In the genomic region with DNA sequence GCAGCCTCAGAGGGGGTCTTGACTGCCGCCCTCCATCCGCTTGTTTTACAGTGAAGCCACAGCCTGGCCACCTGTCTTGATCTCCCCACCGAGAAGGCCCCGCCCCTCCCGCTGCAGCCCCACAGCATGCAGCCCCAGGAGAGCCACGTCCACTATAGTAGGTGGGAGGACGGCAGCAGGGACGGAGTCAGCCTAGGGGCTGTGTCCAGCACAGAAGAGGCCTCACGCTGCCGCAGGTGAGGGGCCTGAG, we compare ENCODE assay signal across 20 cellular contexts. TPM values are rescaled to one million over a fixed set of nuclear protein-coding genes. Genes with fewer than 3 reads are reported as not detected.
DNase-seq lines count a peak whose midpoint lies in the region; ATAC-seq, FAIRE-seq and TF ChIP-seq lines count a peak whose summit lies in the region.
"Had no signal": no experiment of that assay in that cellular context is flagged by ENCODE, and none has a peak within 500 bp of the region (broad histone marks: within the 10 kb centered on the region; RNA-seq: fewer than 3 reads in every experiment).

No MANE protein-coding gene starts in this region.

- H3K27ac Mint-ChIP-seq in activated naive CD4-positive, alpha-beta T cell treated with anti-CD3 and anti-CD28 coated beads, Interleukin-2, amount 50 U/mL, for 72 hours = peak overlapping the region in 1 of 2 donors; percentile 35
- H3K27ac Mint-ChIP-seq: activated CD4-positive, alpha-beta memory T cell treated with anti-CD3 and anti-CD28 coated beads, Interleukin-2, amount 10 ng/mL, durations not matched to agents 7 days and 5 days; activated naive CD4-positive, alpha-beta T cell treated with anti-CD3 and anti-CD28 coated beads, Interleukin-2, amount 50 U/mL, for 24 hours; activated T-cell treated with anti-CD3 and anti-CD28 coated beads, Interleukin-2, amount 50 U/mL, for 24 hours; stimulated activated naive CD8-positive, alpha-beta T cell treated with anti-CD3 and anti-CD28 coated beads, Interleukin-15, Interleukin-2, amounts not matched to agents 100 ng/mL and 50 ng/mL, for 24 hours had no signal

- FAIRE-seq in RCC 7860 (lab: Jason Lieb, UNC) = no peak

- WGBS in hepatocyte (ENCODE audit: low lambda C conversion rate, missing lambda C conversion rate) = 68% methylated on average over 8 of the region's 10 CpGs

- H3K27me3 ChIP-seq in hepatocyte = no peaks in the 10 kb centered on the region
- H3K27me3 ChIP-seq: body of pancreas had no signal

- no peaks in the 10 kb centered on the region for H3K79me2 ChIP-seq in hepatocyte

- H3K27ac ChIP-seq in hepatocyte (no peak overlapping the region), temporal lobe (ENCODE audit: low read depth, low read length) (peak overlapping the region; percentile 36), RWPE1 (no peak overlapping the region)
- H3K27ac ChIP-seq: body of pancreas had no signal

- DNase-seq in cardiac septum (ENCODE audit: low spot score) (peak; percentile 75), left ventricle myocardium superior (no peak), RCC 7860 (ENCODE audit: low spot score) (peak; percentile 4), hepatocyte (ENCODE audit: low spot score) (no peak), RWPE1 (ENCODE audit: low spot score) (no peak), GM10266 (ENCODE audit: extremely low spot score) (no peak)
- DNase-seq in activated naive CD4-positive, alpha-beta T cell treated with anti-CD3 and anti-CD28 coated beads, Interleukin-2, amount 50 U/mL, for 72 hours (ENCODE audit: low spot score in 2 of 2) = no peak
- DNase-seq: activated CD4-positive, alpha-beta memory T cell treated with anti-CD3 and anti-CD28 coated beads, Interleukin-2, amount 10 ng/mL, durations not matched to agents 7 days and 5 days; activated T-cell treated with anti-CD3 and anti-CD28 coated beads, Interleukin-2, amount 50 U/mL, for 24 hours; CD8-positive, alpha-beta T cell; mammary epithelial cell; NCI-H2029 treated with DMSO at 0.1 percent for 48 hours had no signal

- ATAC-seq in left ventricle myocardium superior = no peak
- no peak for ATAC-seq in activated naive CD4-positive, alpha-beta T cell treated with anti-CD3 and anti-CD28 coated beads, Interleukin-2, amount 50 U/mL, for 72 hours
- ATAC-seq: body of pancreas had no signal

- H3K9me3 ChIP-seq in hepatocyte (ENCODE audit: low read depth) = no peaks in the 10 kb centered on the region
- H3K9me3 ChIP-seq: body of pancreas had no signal

- H3K36me3 Mint-ChIP-seq in activated naive CD4-positive, alpha-beta T cell treated with anti-CD3 and anti-CD28 coated beads, Interleukin-2, amount 50 U/mL, for 72 hours = peaks cover 2 to 4% of the 10 kb centered on the region in 2 donors

- H3K4me3 ChIP-seq in hepatocyte = no peak overlapping the region
- H3K4me3 ChIP-seq: body of pancreas had no signal

- POLR2A ChIA-PET in RWPE1 (lab: Yijun Ruan, JAX; ENCODE audit: low non-redundant PET) = no interaction called here

- peaks cover 41% of the 10 kb centered on the region for H3K4me1 ChIP-seq in hepatocyte (ENCODE audit: insufficient read depth)

- H3K9me2 ChIP-seq in hepatocyte (replicated peaks; ENCODE audit: insufficient read depth) = no peaks in the 10 kb centered on the region

- no peak overlapping the region for H2AFZ ChIP-seq in hepatocyte

- peak overlapping the region; percentile 98 for H3K4me2 ChIP-seq in hepatocyte

- no peak for TF ChIP-seq CTCF in hepatocyte (IDR thresholded peaks at IDR 0.05; ENCODE audit: poor library complexity)
- no peak for TF ChIP-seq CTCF in RWPE1 (conservative IDR thresholded peaks at IDR 0.05; ENCODE audit: low read depth)
- TF ChIP-seq CTCF in GM10266 (IDR thresholded peaks at IDR 0.05; ENCODE audit: control insufficient read depth, insufficient read depth, low read depth, missing control alignments) = no peak

- intact Hi-C loops in cardiac septum (cut with DNase I) = no loop called here
- intact Hi-C loops in left ventricle myocardium superior (cut with micrococcal nuclease) = no loop called here

- CTCF ChIA-PET in RWPE1 (lab: Yijun Ruan, JAX) = interaction anchor here (0.6 kb wide), 1 partner anchor 61 kb away, joined by 4 read pairs; no protein-coding TSS in a partner anchor

- H4K20me1 ChIP-seq in hepatocyte (ENCODE audit: insufficient read depth, poor library complexity, severe bottlenecking) = no peaks in the 10 kb centered on the region

- no peaks in the 10 kb centered on the region for H3K36me3 ChIP-seq in hepatocyte (replicated peaks; ENCODE audit: insufficient read depth, low read depth)

- no peaks in the 10 kb centered on the region for H3K9me3 Mint-ChIP-seq in activated naive CD4-positive, alpha-beta T cell treated with anti-CD3 and anti-CD28 coated beads, Interleukin-2, amount 50 U/mL, for 72 hours
- H3K9me3 Mint-ChIP-seq: activated CD4-positive, alpha-beta memory T cell treated with anti-CD3 and anti-CD28 coated beads, Interleukin-2, amount 10 ng/mL, durations not matched to agents 7 days and 5 days; activated naive CD4-positive, alpha-beta T cell treated with anti-CD3 and anti-CD28 coated beads, Interleukin-2, amount 50 U/mL, for 24 hours; activated T-cell treated with anti-CD3 and anti-CD28 coated beads, Interleukin-2, amount 50 U/mL, for 24 hours; CD8-positive, alpha-beta T cell; naive thymus-derived CD8-positive, alpha-beta T cell; stimulated activated naive CD8-positive, alpha-beta T cell treated with anti-CD3 and anti-CD28 coated beads, Interleukin-15, Interleukin-2, amounts not matched to agents 100 ng/mL and 50 ng/mL, for 24 hours had no signal

RNA-seq across cellular contexts. Expression of a gene that starts 2.6 kb away (rescaled TPM):
- 8.0 TPM for total RNA-seq in cardiac septum
- total RNA-seq in left ventricle myocardium superior = 15.3 TPM
- 21.0 and 33.6 TPM in 2 replicates for total RNA-seq in hepatocyte
- 116 and 118 TPM in 2 replicates for polyA plus RNA-seq in hepatocyte
- not detected for total RNA-seq in temporal lobe
- total RNA-seq in activated naive CD4-positive, alpha-beta T cell treated with anti-CD3 and anti-CD28 coated beads, Interleukin-2, amount 50 U/mL, for 72 hours = 1 to 10 TPM; 1.0 to 2.7 TPM
- total RNA-seq: activated CD4-positive, alpha-beta memory T cell treated with anti-CD3 and anti-CD28 coated beads, Interleukin-2, amount 10 ng/mL, durations not matched to agents 7 days and 5 days had no signal

RNA-seq across cellular contexts. Expression of a gene that starts 21.1 kb away (rescaled TPM):
- 63.1 TPM for total RNA-seq in cardiac septum
- 57.5 TPM for total RNA-seq in left ventricle myocardium superior
- 27.3 and 36.2 TPM in 2 replicates for total RNA-seq in hepatocyte
- 37.4 and 38.8 TPM in 2 replicates for polyA plus RNA-seq in hepatocyte
- 27.8 TPM for total RNA-seq in temporal lobe
- 10 to 100 TPM; 26.8 to 33.9 TPM for total RNA-seq in activated naive CD4-positive, alpha-beta T cell treated with anti-CD3 and anti-CD28 coated beads, Interleukin-2, amount 50 U/mL, for 72 hours

RNA-seq across cellular contexts. Expression of a gene that starts 22.9 kb away (rescaled TPM):
- not detected for total RNA-seq in cardiac septum
- not detected for total RNA-seq in left ventricle myocardium superior
- total RNA-seq in hepatocyte = 0.17 and 0.72 TPM in 2 replicates
- polyA plus RNA-seq in hepatocyte = 0.59 and 0.73 TPM in 2 replicates
- not detected for total RNA-seq in temporal lobe
- total RNA-seq in activated naive CD4-positive, alpha-beta T cell treated with anti-CD3 and anti-CD28 coated beads, Interleukin-2, amount 50 U/mL, for 72 hours = not detected
- total RNA-seq: activated CD4-positive, alpha-beta memory T cell treated with anti-CD3 and anti-CD28 coated beads, Interleukin-2, amount 10 ng/mL, durations not matched to agents 7 days and 5 days; body of pancreas; CD8-positive, alpha-beta T cell; dermis blood vessel endothelial cell; glomerular endothelial cell; mammary epithelial cell; naive thymus-derived CD8-positive, alpha-beta T cell had no signal
- polyA plus RNA-seq: esophagus; mammary epithelial cell; naive thymus-derived CD8-positive, alpha-beta T cell had no signal

Comparison
In these comparisons a context has a peak if more than half of its experiments do, and no peak if none do; other contexts are left out.
1. DNase-seq: peak in cardiac septum (single experiment) and RCC 7860 (single experiment); none in left ventricle myocardium superior (single experiment), hepatocyte (single experiment), RWPE1 (single experiment), activated naive CD4-positive, alpha-beta T cell treated with anti-CD3 and anti-CD28 coated beads, Interleukin-2, amount 50 U/mL, for 72 hours (0 of 2) and GM10266 (single experiment).